19 cellular contexts compared by ENCODE assay signal in genomic region chr19:46606681-46607440, GRCh38. TPM values are rescaled to one million over a fixed set of nuclear protein-coding genes. Genes with fewer than 3 reads are reported as not detected.
DNase-seq lines count a peak whose midpoint lies in the region; ATAC-seq and TF ChIP-seq lines count a peak whose summit lies in the region.
"Had no signal": no experiment of that assay in that cellular context is flagged by ENCODE, and none has a peak within 500 bp of the region (broad histone marks: within the 10 kb centered on the region; RNA-seq: fewer than 3 reads in every experiment).

No MANE protein-coding gene starts in this region.

- H3K4me3 ChIP-seq in SK-N-SH (ENCODE audit: low read depth in 2 of 2, low read length in 1 of 2) = no peak overlapping the region
- H3K4me3 ChIP-seq in sigmoid colon = no peak overlapping the region
- H3K4me3 ChIP-seq in Karpas-422 (ENCODE audit: low read length) = no peak overlapping the region

- no peak for TF ChIP-seq RAD21 in SK-N-SH (IDR thresholded peaks at IDR 0.05; ENCODE audit: low read length)

- no peaks in the 10 kb centered on the region for H3K9me3 Mint-ChIP-seq in T-cell
- H3K9me3 Mint-ChIP-seq: CD4-positive, alpha-beta memory T cell had no signal

- H4K20me1 ChIP-seq in SK-N-SH (ENCODE audit: insufficient read depth) = peaks cover 40% of the 10 kb centered on the region
- peaks cover 33% of the 10 kb centered on the region; the same call in 1 of the 2 replicates for H4K20me1 ChIP-seq in Karpas-422 (ENCODE audit: insufficient read depth, low read depth, low read length)

- no peaks in the 10 kb centered on the region for H3F3A ChIP-seq in SK-N-SH (replicated peaks; ENCODE audit: insufficient read depth)

- no peak for TF ChIP-seq CTCF in SK-N-SH (IDR thresholded peaks at IDR 0.05)
- no peak for TF ChIP-seq CTCF in sigmoid colon (IDR thresholded peaks at IDR 0.05)

- no peak overlapping the region for H3K4me3 Mint-ChIP-seq in T-cell
- H3K4me3 Mint-ChIP-seq: activated CD8-positive, alpha-beta memory T cell treated with anti-CD3 and anti-CD28 coated beads, Interleukin-2, amount 10 ng/mL, durations not matched to agents 7 days and 5 days had no signal

- TF ChIP-seq POLR2A in sigmoid colon (IDR thresholded peaks at IDR 0.05) = no peak

- CTCF ChIA-PET in SK-N-SH (lab: Yijun Ruan, JAX) = interaction anchor here (0.6 to 23.7 kb wide), 7 partner anchors 9 to 384 kb away, joined by 3 to 471 read pairs (median 4); partner anchors contain the start of gene DACT3
- CTCF ChIA-PET in T-cell (lab: Charles Lee) = interaction anchor here in 1 of 2 donors (1.5 kb wide), 1 partner anchor 55 kb away, joined by 4 read pairs; no protein-coding TSS in a partner anchor

- ATAC-seq in SK-N-SH treated with all-trans-retinoic acid at 6 μM for 48 hours (no peak), T-cell (replicated peaks in 1 of 4) (no peak), GM21825 (IDR thresholded peaks at IDR 0.05; ENCODE audit: unreplicated experiment) (no peak)
- ATAC-seq: activated CD8-positive, alpha-beta memory T cell treated with anti-CD3 and anti-CD28 coated beads, Interleukin-2, amount 10 ng/mL, durations not matched to agents 7 days and 5 days had no signal

- WGBS in SK-N-SH (ENCODE audit: low lambda C conversion rate) = 89% methylated on average over 8 of the region's 12 CpGs
- WGBS in sigmoid colon, 2 donors = 86 to 90% methylated on average over 12 of the region's 12 CpGs

- no peak overlapping the region for H2AFZ ChIP-seq in SK-N-SH (ENCODE audit: low read depth)
- H2AFZ ChIP-seq in Karpas-422 (ENCODE audit: low read length) = no peak overlapping the region

- TF ChIP-seq EP300 in SK-N-SH (IDR thresholded peaks at IDR 0.05; ENCODE audit: borderline replicate concordance in 1 of 2, low read depth in 1 of 2, low read length in 1 of 2) (no peak), sigmoid colon (IDR thresholded peaks at IDR 0.05) (no peak)

- H3K36me3 ChIP-seq in SK-N-SH (replicated peaks in 1 of 2; ENCODE audit: control insufficient read depth in 1 of 2, insufficient read depth in 2 of 2, low read length in 1 of 2) (peaks cover 19 to 53% of the 10 kb centered on the region in 2 experiments), sigmoid colon (peaks cover 26 to 49% (median 45%) of the 10 kb centered on the region in 4 donors), Karpas-422 (ENCODE audit: insufficient read depth, low read length) (peaks cover 16% of the 10 kb centered on the region)

- H3K27me3 ChIP-seq in SK-N-SH (ENCODE audit: insufficient read depth) (no peaks in the 10 kb centered on the region), sigmoid colon (no peaks in the 10 kb centered on the region), Karpas-422 (ENCODE audit: low read length) (no peaks in the 10 kb centered on the region)

- no peaks in the 10 kb centered on the region for H3K9me2 ChIP-seq in SK-N-SH
- no peaks in the 10 kb centered on the region for H3K9me2 ChIP-seq in Karpas-422 (replicated peaks; ENCODE audit: insufficient read depth, low read length)

- H3K9ac ChIP-seq in SK-N-SH (no peak overlapping the region), Karpas-422 (ENCODE audit: low read length) (no peak overlapping the region)
- H3K9ac ChIP-seq: KMS-11 had no signal

- H3K9me3 ChIP-seq in SK-N-SH (no peaks in the 10 kb centered on the region), sigmoid colon (no peaks in the 10 kb centered on the region), Karpas-422 (ENCODE audit: low read length) (no peaks in the 10 kb centered on the region)

- intact Hi-C loops in sigmoid colon (cut with DNase I) = loop anchor here (10.0 kb wide), 1 partner anchor 248 kb away; the partner anchor contains the start of gene AP2S1

- POLR2A ChIA-PET in SK-N-SH (lab: Yijun Ruan, JAX) = interaction anchor here (0.9 to 2.7 kb wide), 3 partner anchors 13 to 24 kb away, joined by 3 to 8 read pairs (median 3); no protein-coding TSS in a partner anchor
- POLR2A ChIA-PET in T-cell (lab: Charles Lee) = no interaction called here

- peaks cover 50% of the 10 kb centered on the region for H3K79me2 ChIP-seq in SK-N-SH (ENCODE audit: insufficient read depth)
- H3K79me2 ChIP-seq in Karpas-422 (ENCODE audit: low read length) = peaks cover 33% of the 10 kb centered on the region

- no peak overlapping the region; a peak in 1 of 4 replicates for H3K27ac ChIP-seq in SK-N-SH (ENCODE audit: low read depth in 2 of 2, low read length in 1 of 2)
- no peak overlapping the region for H3K27ac ChIP-seq in sigmoid colon
- no peak overlapping the region for H3K27ac ChIP-seq in Karpas-422 (ENCODE audit: low read length)
- H3K27ac ChIP-seq: 22Rv1, KMS-11 had no signal

- peaks cover 70 to 82% (median 75%) of the 10 kb centered on the region in 3 donors for H3K4me1 Mint-ChIP-seq in T-cell

- H3K4me2 ChIP-seq in SK-N-SH = no peak overlapping the region
- H3K4me2 ChIP-seq in Karpas-422 (ENCODE audit: low read depth, low read length, poor library complexity, severe bottlenecking) = no peak overlapping the region
- H3K4me2 ChIP-seq: KMS-11 had no signal

- peak overlapping the region; percentile 16 to 21 for H3K27ac Mint-ChIP-seq in T-cell
- H3K27ac Mint-ChIP-seq: activated CD8-positive, alpha-beta memory T cell treated with anti-CD3 and anti-CD28 coated beads, Interleukin-2, amount 10 ng/mL, durations not matched to agents 7 days and 5 days had no signal

- DNase-seq in SK-N-SH (peak; percentile 4), T-cell (peak in 1 of 34 experiments; percentile 4), iPS-NIHi7 (ENCODE audit: extremely low spot score) (peak; percentile 2), sigmoid colon (peak; percentile 57), Karpas-422 (no peak), middle frontal gyrus (ENCODE audit: extremely low spot score, low spot score) (no peak)
- DNase-seq: activated CD8-positive, alpha-beta memory T cell treated with anti-CD3 and anti-CD28 coated beads, Interleukin-2, amount 10 ng/mL, durations not matched to agents 7 days and 5 days; NCI-H187 treated with DMSO at 0.1 percent for 48 hours; NCI-H69; stimulated activated CD4-positive, alpha-beta T cell treated with anti-CD3 and anti-CD28 coated beads, Interleukin-4, amount 100 ng/mL, for 1 hour; stimulated activated naive CD4-positive, alpha-beta T cell had no signal

- peaks cover 19 to 48% of the 10 kb centered on the region in 2 experiments for H3K4me1 ChIP-seq in SK-N-SH (ENCODE audit: control insufficient read depth in 1 of 2, insufficient read depth in 2 of 2, low read depth in 1 of 2, low read length in 1 of 2)
- peaks cover 0 to 42% (median 39%) of the 10 kb centered on the region in 4 donors for H3K4me1 ChIP-seq in sigmoid colon
- peaks cover 27% of the 10 kb centered on the region for H3K4me1 ChIP-seq in Karpas-422 (ENCODE audit: low read length)

- peaks cover 38% of the 10 kb centered on the region for H3K36me3 Mint-ChIP-seq in T-cell

- no peaks in the 10 kb centered on the region for H3K27me3 Mint-ChIP-seq in T-cell
- H3K27me3 Mint-ChIP-seq: activated CD8-positive, alpha-beta memory T cell treated with anti-CD3 and anti-CD28 coated beads, Interleukin-2, amount 10 ng/mL, durations not matched to agents 7 days and 5 days; CD4-positive, alpha-beta memory T cell had no signal

TF ChIP-seq in SK-N-SH, 30 proteins besides CTCF, POLR2A, EP300 and RAD21 (continues in another document):
- TF ChIP-seq TEAD4 (IDR thresholded peaks at IDR 0.05; ENCODE audit: borderline replicate concordance, insufficient read depth) = no peak

TF ChIP-seq in SK-N-SH treated with all-trans-retinoic acid at 6 μM for 48 hours, 23 proteins besides CTCF, POLR2A, EP300 and RAD21 (continues in another document):
- TF ChIP-seq ZNF565 (CRISPR knock-in tag; conservative IDR thresholded peaks at IDR 0.05; ENCODE audit: low read depth) (no peak), RARB (CRISPR knock-in tag; IDR thresholded peaks at IDR 0.05) (no peak)

RNA-seq across cellular contexts. Expression of gene CALM3, which starts 5.7 kb away (rescaled TPM):
- polyA plus RNA-seq in SK-N-SH (2012; rRNA removed) = 445 and 495 TPM in 2 replicates
- polyA plus RNA-seq in SK-N-SH (2012; cell fraction: cytosol; rRNA removed) = 552 and 634 TPM in 2 replicates
- polyA plus RNA-seq in SK-N-SH (2012; cell fraction: nucleus; rRNA removed) = 207 and 230 TPM in 2 replicates
- 100 to 1,000 TPM; 183 to 256 (median 208) TPM for total RNA-seq in T-cell
- 100 to 1,000 TPM; 127 to 183 (median 159) TPM for total RNA-seq in sigmoid colon
- 100 to 1,000 TPM; 210 to 375 (median 281) TPM for polyA plus RNA-seq in sigmoid colon
- 103 and 122 TPM in 2 replicates for total RNA-seq in Karpas-422 (2014; rRNA removed; shearing (Covaris generic); ENCODE audit: low replicate concordance)

RNA-seq across cellular contexts. Expression of gene PTGIR, which starts 18.0 kb away (rescaled TPM):
- polyA plus RNA-seq in SK-N-SH (2012; rRNA removed) (2.5 and 3.3 TPM in 2 replicates), sigmoid colon (1 to 10 TPM in 1 of 3 donors, under 1 TPM in 1, not detected in 1; 0.60 to 4.4 TPM)
- polyA plus RNA-seq in SK-N-SH (2012; cell fraction: cytosol; rRNA removed) = 1.0 and 1.6 TPM in 2 replicates
- polyA plus RNA-seq in SK-N-SH (2012; cell fraction: nucleus; rRNA removed) = 9.5 and 11.9 TPM in 2 replicates
- total RNA-seq in T-cell (1 to 10 TPM; 1.2 to 5.4 (median 3.5) TPM), sigmoid colon (1 to 10 TPM; 2.0 to 5.8 (median 3.5) TPM)
- not detected in 2 replicates for total RNA-seq in Karpas-422 (2014; rRNA removed; shearing (Covaris generic); ENCODE audit: low replicate concordance)
- total RNA-seq: renal cortical epithelial cell had no signal

RNA-seq across cellular contexts. Expression of gene GNG8, which starts 29.1 kb away (rescaled TPM):
- polyA plus RNA-seq in SK-N-SH (2012; rRNA removed) (not detected in 2 replicates), sigmoid colon (not detected)
- not detected in 2 replicates for polyA plus RNA-seq in SK-N-SH (2012; cell fraction: cytosol; rRNA removed)
- not detected in 2 replicates for polyA plus RNA-seq in SK-N-SH (2012; cell fraction: nucleus; rRNA removed)
- total RNA-seq in T-cell (1 to 10 TPM in 3 of 5 donors, not detected in 2; 3.3 to 7.9 (median 3.6) TPM), sigmoid colon (not detected)
- total RNA-seq in Karpas-422 (2014; rRNA removed; shearing (Covaris generic); ENCODE audit: low replicate concordance) = not detected in 2 replicates
- total RNA-seq: CD4-positive, alpha-beta memory T cell; mucosa of gallbladder; renal cortical epithelial cell; RPMI7951 had no signal
- polyA plus RNA-seq: CD4-positive, alpha-beta memory T cell had no signal

RNA-seq across cellular contexts. Expression of gene DACT3, which starts 54.1 kb away (rescaled TPM):
- polyA plus RNA-seq in SK-N-SH (2012; rRNA removed) = 9.5 and 10.6 TPM in 2 replicates
- 6.9 and 8.6 TPM in 2 replicates for polyA plus RNA-seq in SK-N-SH (2012; cell fraction: cytosol; rRNA removed)
- polyA plus RNA-seq in SK-N-SH (2012; cell fraction: nucleus; rRNA removed) = 7.0 and 8.3 TPM in 2 replicates
- under 1 TPM; 0.15 to 0.56 (median 0.37) TPM for total RNA-seq in T-cell
- total RNA-seq in sigmoid colon = 10 to 100 TPM; 23.7 to 87.2 (median 48.6) TPM
- polyA plus RNA-seq in sigmoid colon = 1 to 10 TPM in 2 of 3 donors, under 1 TPM in 1; 0.46 to 2.9 (median 1.8) TPM
- total RNA-seq in Karpas-422 (2014; rRNA removed; shearing (Covaris generic); ENCODE audit: low replicate concordance) = 0.14 and 0.19 TPM in 2 replicates
- total RNA-seq: CD4-positive, alpha-beta memory T cell; renal cortical epithelial cell had no signal
- polyA plus RNA-seq: CD4-positive, alpha-beta memory T cell had no signal

Comparison
In these comparisons a context has a peak if more than half of its experiments do, and no peak if none do; other contexts are left out.
1. DNase-seq: peak in SK-N-SH (single experiment), iPS-NIHi7 (single experiment) and sigmoid colon (single experiment); none in Karpas-422 (single experiment) and middle frontal gyrus (single experiment).